ENCODE assay signal across 1 cellular context in the genomic region with DNA sequence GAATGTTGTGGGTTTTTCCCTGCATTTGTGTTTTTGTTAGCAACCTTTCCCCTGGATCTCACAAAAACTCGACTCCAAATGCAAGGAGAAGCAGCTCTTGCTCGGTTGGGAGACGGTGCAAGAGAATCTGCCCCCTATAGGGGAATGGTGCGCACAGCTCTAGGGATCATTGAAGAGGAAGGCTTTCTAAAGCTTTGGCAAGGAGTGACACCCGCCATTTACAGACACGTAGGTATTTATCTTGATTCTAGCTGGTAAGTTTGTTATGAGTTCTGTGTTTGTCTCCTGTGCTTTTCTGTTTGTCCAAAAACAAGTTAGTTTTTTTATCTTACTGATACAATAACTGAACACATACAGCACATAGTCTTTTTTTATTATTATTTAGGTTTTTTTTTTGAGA.
TF ChIP-seq lines count a peak whose summit lies in the region.

No MANE protein-coding gene starts in this region.

TF ChIP-seq in HEK293, 187 proteins besides CTCF, POLR2A, EP300 and RAD21 (continued from another document):
- TF ChIP-seq, protein P1, sequence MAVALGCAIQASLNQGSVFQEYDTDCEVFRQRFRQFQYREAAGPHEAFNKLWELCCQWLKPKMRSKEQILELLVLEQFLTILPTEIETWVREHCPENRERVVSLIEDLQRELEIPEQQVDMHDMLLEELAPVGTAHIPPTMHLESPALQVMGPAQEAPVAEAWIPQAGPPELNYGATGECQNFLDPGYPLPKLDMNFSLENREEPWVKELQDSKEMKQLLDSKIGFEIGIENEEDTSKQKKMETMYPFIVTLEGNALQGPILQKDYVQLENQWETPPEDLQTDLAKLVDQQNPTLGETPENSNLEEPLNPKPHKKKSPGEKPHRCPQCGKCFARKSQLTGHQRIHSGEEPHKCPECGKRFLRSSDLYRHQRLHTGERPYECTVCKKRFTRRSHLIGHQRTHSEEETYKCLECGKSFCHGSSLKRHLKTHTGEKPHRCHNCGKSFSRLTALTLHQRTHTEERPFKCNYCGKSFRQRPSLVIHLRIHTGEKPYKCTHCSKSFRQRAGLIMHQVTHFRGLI (tag by site-specific recombination; IDR thresholded peaks at IDR 0.05), result no peak
- TF ChIP-seq, protein P2, sequence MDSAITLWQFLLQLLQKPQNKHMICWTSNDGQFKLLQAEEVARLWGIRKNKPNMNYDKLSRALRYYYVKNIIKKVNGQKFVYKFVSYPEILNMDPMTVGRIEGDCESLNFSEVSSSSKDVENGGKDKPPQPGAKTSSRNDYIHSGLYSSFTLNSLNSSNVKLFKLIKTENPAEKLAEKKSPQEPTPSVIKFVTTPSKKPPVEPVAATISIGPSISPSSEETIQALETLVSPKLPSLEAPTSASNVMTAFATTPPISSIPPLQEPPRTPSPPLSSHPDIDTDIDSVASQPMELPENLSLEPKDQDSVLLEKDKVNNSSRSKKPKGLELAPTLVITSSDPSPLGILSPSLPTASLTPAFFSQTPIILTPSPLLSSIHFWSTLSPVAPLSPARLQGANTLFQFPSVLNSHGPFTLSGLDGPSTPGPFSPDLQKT (IDR thresholded peaks at IDR 0.05; ENCODE audit: borderline replicate concordance, low read depth, low read length), result no peak
- TF ChIP-seq KLF10 (tag by site-specific recombination; IDR thresholded peaks at IDR 0.05) (no peak), ZNF416 (tag by site-specific recombination; IDR thresholded peaks at IDR 0.05) (no peak), MZF1 (tag by site-specific recombination; IDR thresholded peaks at IDR 0.05; ENCODE audit: borderline replicate concordance) (0 out of 2 replicates have a peak, but pooled peaks have one; percentile 21), ZNF24 (tag by site-specific recombination; IDR thresholded peaks at IDR 0.05) (no peak), BCL11B (tag by site-specific recombination; IDR thresholded peaks at IDR 0.05; ENCODE audit: low read depth) (no peak), ZNF660 (tag by site-specific recombination; IDR thresholded peaks at IDR 0.05) (peak; percentile 83), KLF16 (tag by site-specific recombination; IDR thresholded peaks at IDR 0.05) (no peak), ZNF776 (tag by site-specific recombination; IDR thresholded peaks at IDR 0.05; ENCODE audit: borderline replicate concordance) (no peak), ZNF624 (tag by site-specific recombination; IDR thresholded peaks at IDR 0.05) (no peak), ZNF184 (tag by site-specific recombination; IDR thresholded peaks at IDR 0.05) (no peak), ZNF19 (tag by site-specific recombination; IDR thresholded peaks at IDR 0.05; ENCODE audit: low read depth) (0 out of 2 replicates have a peak, but pooled peaks have one; percentile 73)
- TF ChIP-seq, protein P3, sequence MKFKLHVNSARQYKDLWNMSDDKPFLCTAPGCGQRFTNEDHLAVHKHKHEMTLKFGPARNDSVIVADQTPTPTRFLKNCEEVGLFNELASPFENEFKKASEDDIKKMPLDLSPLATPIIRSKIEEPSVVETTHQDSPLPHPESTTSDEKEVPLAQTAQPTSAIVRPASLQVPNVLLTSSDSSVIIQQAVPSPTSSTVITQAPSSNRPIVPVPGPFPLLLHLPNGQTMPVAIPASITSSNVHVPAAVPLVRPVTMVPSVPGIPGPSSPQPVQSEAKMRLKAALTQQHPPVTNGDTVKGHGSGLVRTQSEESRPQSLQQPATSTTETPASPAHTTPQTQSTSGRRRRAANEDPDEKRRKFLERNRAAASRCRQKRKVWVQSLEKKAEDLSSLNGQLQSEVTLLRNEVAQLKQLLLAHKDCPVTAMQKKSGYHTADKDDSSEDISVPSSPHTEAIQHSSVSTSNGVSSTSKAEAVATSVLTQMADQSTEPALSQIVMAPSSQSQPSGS (tag by site-specific recombination; IDR thresholded peaks at IDR 0.05; ENCODE audit: low read depth), result no peak
- TF ChIP-seq, protein P4, sequence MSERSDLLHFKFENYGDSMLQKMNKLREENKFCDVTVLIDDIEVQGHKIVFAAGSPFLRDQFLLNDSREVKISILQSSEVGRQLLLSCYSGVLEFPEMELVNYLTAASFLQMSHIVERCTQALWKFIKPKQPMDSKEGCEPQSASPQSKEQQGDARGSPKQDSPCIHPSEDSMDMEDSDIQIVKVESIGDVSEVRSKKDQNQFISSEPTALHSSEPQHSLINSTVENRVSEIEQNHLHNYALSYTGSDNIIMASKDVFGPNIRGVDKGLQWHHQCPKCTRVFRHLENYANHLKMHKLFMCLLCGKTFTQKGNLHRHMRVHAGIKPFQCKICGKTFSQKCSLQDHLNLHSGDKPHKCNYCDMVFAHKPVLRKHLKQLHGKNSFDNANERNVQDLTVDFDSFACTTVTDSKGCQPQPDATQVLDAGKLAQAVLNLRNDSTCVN (tag by site-specific recombination; optimal IDR thresholded peaks at IDR 0.05), result no peak
- TF ChIP-seq, protein P5, sequence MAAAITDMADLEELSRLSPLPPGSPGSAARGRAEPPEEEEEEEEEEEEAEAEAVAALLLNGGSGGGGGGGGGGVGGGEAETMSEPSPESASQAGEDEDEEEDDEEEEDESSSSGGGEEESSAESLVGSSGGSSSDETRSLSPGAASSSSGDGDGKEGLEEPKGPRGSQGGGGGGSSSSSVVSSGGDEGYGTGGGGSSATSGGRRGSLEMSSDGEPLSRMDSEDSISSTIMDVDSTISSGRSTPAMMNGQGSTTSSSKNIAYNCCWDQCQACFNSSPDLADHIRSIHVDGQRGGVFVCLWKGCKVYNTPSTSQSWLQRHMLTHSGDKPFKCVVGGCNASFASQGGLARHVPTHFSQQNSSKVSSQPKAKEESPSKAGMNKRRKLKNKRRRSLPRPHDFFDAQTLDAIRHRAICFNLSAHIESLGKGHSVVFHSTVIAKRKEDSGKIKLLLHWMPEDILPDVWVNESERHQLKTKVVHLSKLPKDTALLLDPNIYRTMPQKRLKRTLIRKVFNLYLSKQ (tag by site-specific recombination; IDR thresholded peaks at IDR 0.05; ENCODE audit: borderline replicate concordance), result no peak
